ENCODE assay signal across 21 cellular contexts in the genomic region with DNA sequence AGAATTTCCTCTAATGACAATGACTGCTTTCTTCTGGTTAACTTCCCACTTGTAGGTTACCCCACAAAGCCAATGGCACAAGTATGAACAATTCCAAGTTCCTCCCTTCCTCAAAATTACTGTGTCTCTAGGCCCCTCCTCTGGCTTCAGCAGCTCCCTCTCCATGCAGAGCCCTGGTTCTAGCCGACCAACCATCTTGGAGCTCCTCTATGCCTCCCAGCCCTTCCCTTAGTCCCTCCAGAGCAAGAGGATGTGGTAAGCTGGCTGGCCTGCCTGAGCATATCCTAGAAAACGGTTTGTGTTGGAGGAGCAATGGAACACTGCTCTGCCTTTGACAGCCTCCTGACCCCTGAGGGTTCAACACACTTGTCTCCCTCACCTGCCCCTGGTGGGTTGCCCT.
DNase-seq lines count a peak whose midpoint lies in the region; ATAC-seq, FAIRE-seq and TF ChIP-seq lines count a peak whose summit lies in the region.
"Had no signal": no experiment of that assay in that cellular context is flagged by ENCODE, and none has a peak within 500 bp of the region (broad histone marks: within the 10 kb centered on the region; RNA-seq: fewer than 3 reads in every experiment).

No MANE protein-coding gene starts in this region.

- no peak for TF ChIP-seq CTCF in epithelial cell of esophagus (IDR thresholded peaks at IDR 0.05; ENCODE audit: insufficient read depth, low read depth, low read length, missing control alignments)
- TF ChIP-seq CTCF in nephron progenitor cell (IDR thresholded peaks at IDR 0.05), result no peak
- no peak for TF ChIP-seq CTCF in dorsolateral prefrontal cortex (IDR thresholded peaks at IDR 0.05 in 54 of 56, conservative IDR thresholded peaks at IDR 0.05 in 2 of 56; ENCODE audit: low read depth in 1 of 56, partially characterized antibody in 56 of 56)
- no peak for TF ChIP-seq CTCF in osteocyte (IDR thresholded peaks at IDR 0.05)

- ATAC-seq in HG02885 (IDR thresholded peaks at IDR 0.05; ENCODE audit: poor library complexity, unreplicated experiment), result no peak
- ATAC-seq: HCT116 had no signal

- H3K4me3 Mint-ChIP-seq in nephron progenitor cell, result no peak overlapping the region
- no peak overlapping the region for H3K4me3 Mint-ChIP-seq in osteocyte (ENCODE audit: unreplicated experiment)
- H3K4me3 Mint-ChIP-seq: CD4-positive, alpha-beta T cell; IgD-negative memory B cell had no signal

- TF ChIP-seq POLR2A in GM12892 (IDR thresholded peaks at IDR 0.05; ENCODE audit: low read depth, low read length), result no peak

- peak; percentile 51 for FAIRE-seq in GM12892 (lab: Jason Lieb, UNC)
- FAIRE-seq: A204.1, D721Med, G401.6, HepG2 had no signal

- H3K4me1 Mint-ChIP-seq in nephron progenitor cell (peaks cover 29% of the 10 kb centered on the region), osteocyte (ENCODE audit: unreplicated experiment) (peaks cover 21% of the 10 kb centered on the region)

- no peak overlapping the region for H3K4me3 ChIP-seq in epithelial cell of esophagus (ENCODE audit: low read length)
- no peak overlapping the region for H3K4me3 ChIP-seq in dorsolateral prefrontal cortex

- no peaks in the 10 kb centered on the region for H3K9me3 Mint-ChIP-seq in nephron progenitor cell
- no peaks in the 10 kb centered on the region for H3K9me3 Mint-ChIP-seq in osteocyte (ENCODE audit: unreplicated experiment)
- H3K9me3 Mint-ChIP-seq: CD4-positive, alpha-beta T cell; IgD-negative memory B cell had no signal

- intact Hi-C loops in dorsolateral prefrontal cortex (cut with DNase I), result no loop called here

- H3K27ac Mint-ChIP-seq in nephron progenitor cell (peak overlapping the region; percentile 93), osteocyte (ENCODE audit: unreplicated experiment) (no peak overlapping the region)
- H3K27ac Mint-ChIP-seq: CD4-positive, alpha-beta T cell; IgD-negative memory B cell had no signal

- H3K36me3 Mint-ChIP-seq in nephron progenitor cell (ENCODE audit: low read depth) (no peaks in the 10 kb centered on the region), osteocyte (ENCODE audit: unreplicated experiment) (no peaks in the 10 kb centered on the region)

- H3K27ac ChIP-seq in dorsolateral prefrontal cortex, result no peak overlapping the region

- H3K27me3 Mint-ChIP-seq in nephron progenitor cell (ENCODE audit: low read depth, poor library complexity) (peaks cover 4% of the 10 kb centered on the region), osteocyte (ENCODE audit: unreplicated experiment) (no peaks in the 10 kb centered on the region)
- H3K27me3 Mint-ChIP-seq: CD4-positive, alpha-beta T cell; IgD-negative memory B cell had no signal

- no peak for DNase-seq in GM12892 (ENCODE audit: insufficient read length)
- DNase-seq in UCSD-AML1 (lab: John Stamatoyannopoulos, UW; ENCODE audit: unreplicated experiment), result peak; percentile 37
- peak; percentile 33 for DNase-seq in epithelial cell of esophagus (ENCODE audit: low read depth)
- no peak for DNase-seq in nephron progenitor cell
- DNase-seq in dorsolateral prefrontal cortex, result no peak
- no peak for DNase-seq in osteocyte (ENCODE audit: extremely low spot score, unreplicated experiment)
- no peak for DNase-seq in NCI-H748 (lab: John Stamatoyannopoulos, UW; ENCODE audit: unreplicated experiment)
- DNase-seq: ACHN; BE2C; C1 segment of cervical spinal cord; Caco-2; CD4-positive, alpha-beta T cell; GOT3; H7 had no signal

- H3K27me3 ChIP-seq in dorsolateral prefrontal cortex, result no peaks in the 10 kb centered on the region
- H3K27me3 ChIP-seq: BE2C had no signal

Comparison
In these comparisons a context has a peak if more than half of its experiments do, and no peak if none do; other contexts are left out.
1. DNase-seq: peak in UCSD-AML1 (single experiment) and epithelial cell of esophagus (single experiment); none in GM12892 (single experiment), nephron progenitor cell (single experiment), dorsolateral prefrontal cortex (0 of 10), osteocyte (single experiment) and NCI-H748 (single experiment).